In genomic region chr20:54708229-54708628, GRCh38 we compare ENCODE assay signal across 33 cellular contexts.
"Had no signal": no experiment of that assay in that cellular context is flagged by ENCODE, and none has a peak within 500 bp of the region (broad histone marks: within the 10 kb centered on the region; RNA-seq: fewer than 3 reads in every experiment).

No MANE protein-coding gene starts in this region.

- H3K9me3 ChIP-seq: adrenal gland, ascending aorta, body of pancreas, breast epithelium had no signal

- H3K4me3 ChIP-seq: adrenal gland, ascending aorta, body of pancreas, breast epithelium, cardiac muscle cell had no signal

- ATAC-seq: activated naive CD4-positive, alpha-beta T cell treated with anti-CD3 and anti-CD28 coated beads, Interleukin-2, amount 50 U/mL, for 72 hours; activated naive CD8-positive, alpha-beta T cell treated with anti-CD3 and anti-CD28 coated beads, Interleukin-2, amount 50 U/mL, for 24 hours; activated T-cell treated with anti-CD3 and anti-CD28 coated beads, Interleukin-2, amount 50 U/mL, for 4 hours; activated T-cell treated with anti-CD3 and anti-CD28 coated beads, Interleukin-2, amount 50 U/mL, for 72 hours; activated T-helper 17 cell treated with anti-CD3 and anti-CD28 coated beads, Interleukin-2, amount 50 U/mL, for 72 hours; body of pancreas had no signal

- H3K27ac ChIP-seq: adrenal gland, ascending aorta, body of pancreas, brain microvascular endothelial cell, breast epithelium, cardiac muscle cell had no signal

- DNase-seq: activated effector memory CD4-positive, alpha-beta T cell treated with anti-CD3 and anti-CD28 coated beads, Interleukin-2, amount 50 U/mL, for 16 hours; activated effector memory CD4-positive, alpha-beta T cell treated with Interleukin-2 at 50 U/mL for 16 hours; activated gamma-delta T cell; activated gamma-delta T cell treated with Interleukin-2 at 50 U/mL for 16 hours; activated naive CD4-positive, alpha-beta T cell; activated naive CD4-positive, alpha-beta T cell treated with anti-CD3 and anti-CD28 coated beads for 36 hours; activated naive CD4-positive, alpha-beta T cell treated with anti-CD3 and anti-CD28 coated beads, Interleukin-2, amount 10 ng/mL, durations not matched to agents 7 days and 5 days; activated naive CD4-positive, alpha-beta T cell treated with anti-CD3 and anti-CD28 coated beads, Interleukin-2, amount 50 U/mL, for 16 hours; activated naive CD8-positive, alpha-beta T cell treated with anti-CD3 and anti-CD28 coated beads for 36 hours; activated naive CD8-positive, alpha-beta T cell treated with anti-CD3 and anti-CD28 coated beads, Interleukin-2, amount 10 ng/mL, durations not matched to agents 7 days and 5 days; activated naive CD8-positive, alpha-beta T cell treated with anti-CD3 and anti-CD28 coated beads, Interleukin-2, amount 50 U/mL, for 24 hours; activated T-cell treated with anti-CD3 and anti-CD28 coated beads, Interleukin-2, amount 50 U/mL, for 1 hour; activated T-cell treated with anti-CD3 and anti-CD28 coated beads, Interleukin-2, amount 50 U/mL, for 24 hours; activated T-cell treated with anti-CD3 and anti-CD28 coated beads, Interleukin-2, amount 50 U/mL, for 4 hours; activated T-cell treated with anti-CD3 and anti-CD28 coated beads, Interleukin-2, amount 50 U/mL, for 48 hours; activated T-cell treated with anti-CD3 and anti-CD28 coated beads, Interleukin-2, amount 50 U/mL, for 72 hours; adrenal gland; amniotic stem cell; amygdala; anterior cingulate cortex; aorta; body of pancreas; brain microvascular endothelial cell; caudate nucleus; central memory CD4-positive, alpha-beta T cell; cerebellar nuclear complex had no signal

- H3K4me1 ChIP-seq: adrenal gland, ascending aorta, breast epithelium had no signal

- H3K36me3 ChIP-seq: adrenal gland, ascending aorta, brain microvascular endothelial cell, breast epithelium, cardiac muscle cell had no signal

- H3K27me3 ChIP-seq: adrenal gland, ascending aorta, body of pancreas, brain microvascular endothelial cell, breast epithelium, cardiac muscle cell had no signal

- FAIRE-seq: astrocyte, bronchial epithelial cell had no signal
